In genomic region chr7:100428199-100428966, GRCh38 we compare ENCODE assay signal across 1 cellular context.
A peak's percentile ranks its signal among the peaks of the same experiment; 100 is the strongest.
TF ChIP-seq lines count a peak whose summit lies in the region.

A gene with protein sequence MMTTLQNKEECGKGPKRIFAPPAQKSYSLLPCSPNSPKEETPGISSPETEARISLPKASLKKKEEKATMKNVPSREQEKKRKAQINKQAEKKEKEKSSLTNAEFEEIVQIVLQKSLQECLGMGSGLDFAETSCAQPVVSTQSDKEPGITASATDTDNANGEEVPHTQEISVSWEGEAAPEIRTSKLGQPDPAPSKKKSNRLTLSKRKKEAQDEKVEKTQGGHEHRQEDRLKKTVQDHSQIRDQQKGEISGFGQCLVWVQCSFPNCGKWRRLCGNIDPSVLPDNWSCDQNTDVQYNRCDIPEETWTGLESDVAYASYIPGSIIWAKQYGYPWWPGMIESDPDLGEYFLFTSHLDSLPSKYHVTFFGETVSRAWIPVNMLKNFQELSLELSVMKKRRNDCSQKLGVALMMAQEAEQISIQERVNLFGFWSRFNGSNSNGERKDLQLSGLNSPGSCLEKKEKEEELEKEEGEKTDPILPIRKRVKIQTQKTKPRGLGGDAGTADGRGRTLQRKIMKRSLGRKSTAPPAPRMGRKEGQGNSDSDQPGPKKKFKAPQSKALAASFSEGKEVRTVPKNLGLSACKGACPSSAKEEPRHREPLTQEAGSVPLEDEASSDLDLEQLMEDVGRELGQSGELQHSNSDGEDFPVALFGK (minus strand): TSS chr7:100428703. CDS start chr7:100420649, 8,054 bp downstream.

TF ChIP-seq in SK-N-SH treated with all-trans-retinoic acid at 6 μM for 48 hours, 23 proteins besides CTCF, POLR2A, EP300 and RAD21 (continued from another document):
- TF ChIP-seq TOX (CRISPR knock-in tag; IDR thresholded peaks at IDR 0.05; ENCODE audit: borderline replicate concordance) (peak; percentile 90; the same call in 1 of the 2 replicates), ZFP30 (CRISPR knock-in tag; IDR thresholded peaks at IDR 0.05) (no peak; the same call in 1 of the 2 replicates), ZNF8 (CRISPR knock-in tag; IDR thresholded peaks at IDR 0.05) (0 out of 2 replicates have a peak, but pooled peaks have one; percentile 5), ZC3H10 (CRISPR knock-in tag; IDR thresholded peaks at IDR 0.05) (peak; percentile 60; the same call in 1 of the 2 replicates), SNAI2 (CRISPR knock-in tag; IDR thresholded peaks at IDR 0.05) (no peak)
TF ChIP-seq in SK-N-SH treated with all-trans-retinoic acid at 6 μM for 48 hours: peak in this region for 14.
